ENCODE assay signal across 1 cellular context in genomic region chr4:985123-985830, GRCh38.
TF ChIP-seq lines count a peak whose summit lies in the region.

No MANE protein-coding gene starts in this region.

TF ChIP-seq in H1, 55 proteins besides CTCF, POLR2A, EP300 and RAD21:
- 0 out of 2 replicates have a peak, but pooled peaks have one; percentile 28 for TF ChIP-seq USF2 (IDR thresholded peaks at IDR 0.05; ENCODE audit: low read length)
- TF ChIP-seq ASH2L (IDR thresholded peaks at IDR 0.05; ENCODE audit: low read length) = no peak
- peak; percentile 16; the same call in 1 of the 2 replicates for TF ChIP-seq SUZ12 (IDR thresholded peaks at IDR 0.05; ENCODE audit: low read length)
- no peak for TF ChIP-seq SIX5 (IDR thresholded peaks at IDR 0.05; ENCODE audit: low read depth, low read length)
- peak; percentile 47; the same call in 1 of the 2 replicates for TF ChIP-seq TAF1 (IDR thresholded peaks at IDR 0.05; ENCODE audit: low read depth, low read length)
